ENCODE assay signal across 1 cellular context in the genomic region with DNA sequence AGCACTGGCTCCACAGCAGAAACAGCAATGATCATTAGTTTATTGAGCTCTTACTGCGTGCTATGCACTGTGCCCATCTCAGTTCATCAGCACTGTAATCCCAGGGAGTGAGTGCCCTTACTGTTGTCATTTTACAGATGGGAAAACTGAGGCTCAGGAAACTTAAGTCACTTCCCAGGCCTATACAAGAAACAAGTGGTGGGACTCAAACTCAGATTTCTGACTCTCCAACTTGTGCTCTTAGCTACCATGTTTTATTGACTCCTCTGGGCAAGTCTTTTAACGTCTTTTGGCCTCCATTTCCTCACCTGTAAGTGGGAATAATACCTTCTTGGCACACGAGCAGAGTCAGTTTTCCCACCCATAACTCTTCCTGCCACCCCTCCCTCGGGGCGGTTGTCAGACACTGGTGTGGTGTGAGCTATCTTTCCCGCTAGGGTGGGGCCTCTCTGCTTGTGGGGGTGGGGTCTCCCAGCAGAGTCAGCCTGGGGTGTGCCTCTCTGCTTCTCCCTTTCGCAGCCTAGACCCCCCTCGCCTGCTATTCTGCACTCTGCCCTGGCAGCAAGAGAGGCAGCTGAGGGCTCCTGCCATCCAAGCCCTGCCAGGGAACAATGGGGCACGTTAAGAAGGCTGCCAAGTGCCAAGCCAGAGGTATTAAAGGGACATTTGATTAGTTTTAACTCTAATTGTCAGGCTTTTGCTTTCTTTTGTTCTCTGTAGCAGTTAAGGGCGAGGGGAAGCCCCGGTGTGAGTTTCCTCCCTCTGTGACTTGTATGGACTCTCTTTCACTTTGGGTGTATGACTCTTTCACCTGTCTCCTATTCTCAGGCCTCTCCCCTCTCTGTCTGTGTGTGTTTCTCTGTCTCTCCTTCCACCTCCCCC.
TF ChIP-seq lines count a peak whose summit lies in the region.

No MANE protein-coding gene starts in this region.

TF ChIP-seq in K562, 482 proteins besides CTCF, POLR2A, EP300 and RAD21 (continued from another document and continues in another):
- TF ChIP-seq, protein P1, sequence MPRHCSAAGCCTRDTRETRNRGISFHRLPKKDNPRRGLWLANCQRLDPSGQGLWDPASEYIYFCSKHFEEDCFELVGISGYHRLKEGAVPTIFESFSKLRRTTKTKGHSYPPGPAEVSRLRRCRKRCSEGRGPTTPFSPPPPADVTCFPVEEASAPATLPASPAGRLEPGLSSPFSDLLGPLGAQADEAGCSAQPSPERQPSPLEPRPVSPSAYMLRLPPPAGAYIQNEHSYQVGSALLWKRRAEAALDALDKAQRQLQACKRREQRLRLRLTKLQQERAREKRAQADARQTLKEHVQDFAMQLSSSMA (CRISPR knock-in tag; IDR thresholded peaks at IDR 0.05), result no peak
- TF ChIP-seq HDAC2 (IDR thresholded peaks at IDR 0.05) (peak; percentile 64; the same call in 1 of the 2 replicates), ARID1B (IDR thresholded peaks at IDR 0.05) (peak; percentile 30; the same call in 1 of the 2 replicates), ZNF217 (CRISPR knock-in tag; IDR thresholded peaks at IDR 0.05) (no peak), ESRRA (IDR thresholded peaks at IDR 0.05; ENCODE audit: borderline replicate concordance, low read depth) (no peak), FOXJ2 (tag; IDR thresholded peaks at IDR 0.05) (no peak), BRD9 (IDR thresholded peaks at IDR 0.05; ENCODE audit: low read depth, partially characterized antibody) (no peak), ZNF589 (CRISPR knock-in tag; IDR thresholded peaks at IDR 0.05; ENCODE audit: low read depth) (no peak), ETV5 (CRISPR knock-in tag; IDR thresholded peaks at IDR 0.05; ENCODE audit: low read depth) (peak; percentile 16; the same call in 1 of the 2 replicates), GABPB1 (CRISPR knock-in tag; IDR thresholded peaks at IDR 0.05) (no peak), ZNF41 (CRISPR knock-in tag; conservative IDR thresholded peaks at IDR 0.05) (no peak), KDM1A (IDR thresholded peaks at IDR 0.05) (peak; percentile 54 to 77)
- TF ChIP-seq, protein P2, sequence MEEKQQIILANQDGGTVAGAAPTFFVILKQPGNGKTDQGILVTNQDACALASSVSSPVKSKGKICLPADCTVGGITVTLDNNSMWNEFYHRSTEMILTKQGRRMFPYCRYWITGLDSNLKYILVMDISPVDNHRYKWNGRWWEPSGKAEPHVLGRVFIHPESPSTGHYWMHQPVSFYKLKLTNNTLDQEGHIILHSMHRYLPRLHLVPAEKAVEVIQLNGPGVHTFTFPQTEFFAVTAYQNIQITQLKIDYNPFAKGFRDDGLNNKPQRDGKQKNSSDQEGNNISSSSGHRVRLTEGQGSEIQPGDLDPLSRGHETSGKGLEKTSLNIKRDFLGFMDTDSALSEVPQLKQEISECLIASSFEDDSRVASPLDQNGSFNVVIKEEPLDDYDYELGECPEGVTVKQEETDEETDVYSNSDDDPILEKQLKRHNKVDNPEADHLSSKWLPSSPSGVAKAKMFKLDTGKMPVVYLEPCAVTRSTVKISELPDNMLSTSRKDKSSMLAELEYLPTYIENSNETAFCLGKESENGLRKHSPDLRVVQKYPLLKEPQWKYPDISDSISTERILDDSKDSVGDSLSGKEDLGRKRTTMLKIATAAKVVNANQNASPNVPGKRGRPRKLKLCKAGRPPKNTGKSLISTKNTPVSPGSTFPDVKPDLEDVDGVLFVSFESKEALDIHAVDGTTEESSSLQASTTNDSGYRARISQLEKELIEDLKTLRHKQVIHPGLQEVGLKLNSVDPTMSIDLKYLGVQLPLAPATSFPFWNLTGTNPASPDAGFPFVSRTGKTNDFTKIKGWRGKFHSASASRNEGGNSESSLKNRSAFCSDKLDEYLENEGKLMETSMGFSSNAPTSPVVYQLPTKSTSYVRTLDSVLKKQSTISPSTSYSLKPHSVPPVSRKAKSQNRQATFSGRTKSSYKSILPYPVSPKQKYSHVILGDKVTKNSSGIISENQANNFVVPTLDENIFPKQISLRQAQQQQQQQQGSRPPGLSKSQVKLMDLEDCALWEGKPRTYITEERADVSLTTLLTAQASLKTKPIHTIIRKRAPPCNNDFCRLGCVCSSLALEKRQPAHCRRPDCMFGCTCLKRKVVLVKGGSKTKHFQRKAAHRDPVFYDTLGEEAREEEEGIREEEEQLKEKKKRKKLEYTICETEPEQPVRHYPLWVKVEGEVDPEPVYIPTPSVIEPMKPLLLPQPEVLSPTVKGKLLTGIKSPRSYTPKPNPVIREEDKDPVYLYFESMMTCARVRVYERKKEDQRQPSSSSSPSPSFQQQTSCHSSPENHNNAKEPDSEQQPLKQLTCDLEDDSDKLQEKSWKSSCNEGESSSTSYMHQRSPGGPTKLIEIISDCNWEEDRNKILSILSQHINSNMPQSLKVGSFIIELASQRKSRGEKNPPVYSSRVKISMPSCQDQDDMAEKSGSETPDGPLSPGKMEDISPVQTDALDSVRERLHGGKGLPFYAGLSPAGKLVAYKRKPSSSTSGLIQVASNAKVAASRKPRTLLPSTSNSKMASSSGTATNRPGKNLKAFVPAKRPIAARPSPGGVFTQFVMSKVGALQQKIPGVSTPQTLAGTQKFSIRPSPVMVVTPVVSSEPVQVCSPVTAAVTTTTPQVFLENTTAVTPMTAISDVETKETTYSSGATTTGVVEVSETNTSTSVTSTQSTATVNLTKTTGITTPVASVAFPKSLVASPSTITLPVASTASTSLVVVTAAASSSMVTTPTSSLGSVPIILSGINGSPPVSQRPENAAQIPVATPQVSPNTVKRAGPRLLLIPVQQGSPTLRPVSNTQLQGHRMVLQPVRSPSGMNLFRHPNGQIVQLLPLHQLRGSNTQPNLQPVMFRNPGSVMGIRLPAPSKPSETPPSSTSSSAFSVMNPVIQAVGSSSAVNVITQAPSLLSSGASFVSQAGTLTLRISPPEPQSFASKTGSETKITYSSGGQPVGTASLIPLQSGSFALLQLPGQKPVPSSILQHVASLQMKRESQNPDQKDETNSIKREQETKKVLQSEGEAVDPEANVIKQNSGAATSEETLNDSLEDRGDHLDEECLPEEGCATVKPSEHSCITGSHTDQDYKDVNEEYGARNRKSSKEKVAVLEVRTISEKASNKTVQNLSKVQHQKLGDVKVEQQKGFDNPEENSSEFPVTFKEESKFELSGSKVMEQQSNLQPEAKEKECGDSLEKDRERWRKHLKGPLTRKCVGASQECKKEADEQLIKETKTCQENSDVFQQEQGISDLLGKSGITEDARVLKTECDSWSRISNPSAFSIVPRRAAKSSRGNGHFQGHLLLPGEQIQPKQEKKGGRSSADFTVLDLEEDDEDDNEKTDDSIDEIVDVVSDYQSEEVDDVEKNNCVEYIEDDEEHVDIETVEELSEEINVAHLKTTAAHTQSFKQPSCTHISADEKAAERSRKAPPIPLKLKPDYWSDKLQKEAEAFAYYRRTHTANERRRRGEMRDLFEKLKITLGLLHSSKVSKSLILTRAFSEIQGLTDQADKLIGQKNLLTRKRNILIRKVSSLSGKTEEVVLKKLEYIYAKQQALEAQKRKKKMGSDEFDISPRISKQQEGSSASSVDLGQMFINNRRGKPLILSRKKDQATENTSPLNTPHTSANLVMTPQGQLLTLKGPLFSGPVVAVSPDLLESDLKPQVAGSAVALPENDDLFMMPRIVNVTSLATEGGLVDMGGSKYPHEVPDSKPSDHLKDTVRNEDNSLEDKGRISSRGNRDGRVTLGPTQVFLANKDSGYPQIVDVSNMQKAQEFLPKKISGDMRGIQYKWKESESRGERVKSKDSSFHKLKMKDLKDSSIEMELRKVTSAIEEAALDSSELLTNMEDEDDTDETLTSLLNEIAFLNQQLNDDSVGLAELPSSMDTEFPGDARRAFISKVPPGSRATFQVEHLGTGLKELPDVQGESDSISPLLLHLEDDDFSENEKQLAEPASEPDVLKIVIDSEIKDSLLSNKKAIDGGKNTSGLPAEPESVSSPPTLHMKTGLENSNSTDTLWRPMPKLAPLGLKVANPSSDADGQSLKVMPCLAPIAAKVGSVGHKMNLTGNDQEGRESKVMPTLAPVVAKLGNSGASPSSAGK (IDR thresholded peaks at IDR 0.05), result no peak
- TF ChIP-seq, protein P3, sequence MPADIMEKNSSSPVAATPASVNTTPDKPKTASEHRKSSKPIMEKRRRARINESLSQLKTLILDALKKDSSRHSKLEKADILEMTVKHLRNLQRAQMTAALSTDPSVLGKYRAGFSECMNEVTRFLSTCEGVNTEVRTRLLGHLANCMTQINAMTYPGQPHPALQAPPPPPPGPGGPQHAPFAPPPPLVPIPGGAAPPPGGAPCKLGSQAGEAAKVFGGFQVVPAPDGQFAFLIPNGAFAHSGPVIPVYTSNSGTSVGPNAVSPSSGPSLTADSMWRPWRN (IDR thresholded peaks at IDR 0.05; ENCODE audit: low read depth), result no peak
- TF ChIP-seq, protein P4, sequence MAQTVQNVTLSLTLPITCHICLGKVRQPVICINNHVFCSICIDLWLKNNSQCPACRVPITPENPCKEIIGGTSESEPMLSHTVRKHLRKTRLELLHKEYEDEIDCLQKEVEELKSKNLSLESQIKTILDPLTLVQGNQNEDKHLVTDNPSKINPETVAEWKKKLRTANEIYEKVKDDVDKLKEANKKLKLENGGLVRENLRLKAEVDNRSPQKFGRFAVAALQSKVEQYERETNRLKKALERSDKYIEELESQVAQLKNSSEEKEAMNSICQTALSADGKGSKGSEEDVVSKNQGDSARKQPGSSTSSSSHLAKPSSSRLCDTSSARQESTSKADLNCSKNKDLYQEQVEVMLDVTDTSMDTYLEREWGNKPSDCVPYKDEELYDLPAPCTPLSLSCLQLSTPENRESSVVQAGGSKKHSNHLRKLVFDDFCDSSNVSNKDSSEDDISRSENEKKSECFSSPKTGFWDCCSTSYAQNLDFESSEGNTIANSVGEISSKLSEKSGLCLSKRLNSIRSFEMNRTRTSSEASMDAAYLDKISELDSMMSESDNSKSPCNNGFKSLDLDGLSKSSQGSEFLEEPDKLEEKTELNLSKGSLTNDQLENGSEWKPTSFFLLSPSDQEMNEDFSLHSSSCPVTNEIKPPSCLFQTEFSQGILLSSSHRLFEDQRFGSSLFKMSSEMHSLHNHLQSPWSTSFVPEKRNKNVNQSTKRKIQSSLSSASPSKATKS (CRISPR knock-in tag; IDR thresholded peaks at IDR 0.05), result no peak
- TF ChIP-seq, protein P5, sequence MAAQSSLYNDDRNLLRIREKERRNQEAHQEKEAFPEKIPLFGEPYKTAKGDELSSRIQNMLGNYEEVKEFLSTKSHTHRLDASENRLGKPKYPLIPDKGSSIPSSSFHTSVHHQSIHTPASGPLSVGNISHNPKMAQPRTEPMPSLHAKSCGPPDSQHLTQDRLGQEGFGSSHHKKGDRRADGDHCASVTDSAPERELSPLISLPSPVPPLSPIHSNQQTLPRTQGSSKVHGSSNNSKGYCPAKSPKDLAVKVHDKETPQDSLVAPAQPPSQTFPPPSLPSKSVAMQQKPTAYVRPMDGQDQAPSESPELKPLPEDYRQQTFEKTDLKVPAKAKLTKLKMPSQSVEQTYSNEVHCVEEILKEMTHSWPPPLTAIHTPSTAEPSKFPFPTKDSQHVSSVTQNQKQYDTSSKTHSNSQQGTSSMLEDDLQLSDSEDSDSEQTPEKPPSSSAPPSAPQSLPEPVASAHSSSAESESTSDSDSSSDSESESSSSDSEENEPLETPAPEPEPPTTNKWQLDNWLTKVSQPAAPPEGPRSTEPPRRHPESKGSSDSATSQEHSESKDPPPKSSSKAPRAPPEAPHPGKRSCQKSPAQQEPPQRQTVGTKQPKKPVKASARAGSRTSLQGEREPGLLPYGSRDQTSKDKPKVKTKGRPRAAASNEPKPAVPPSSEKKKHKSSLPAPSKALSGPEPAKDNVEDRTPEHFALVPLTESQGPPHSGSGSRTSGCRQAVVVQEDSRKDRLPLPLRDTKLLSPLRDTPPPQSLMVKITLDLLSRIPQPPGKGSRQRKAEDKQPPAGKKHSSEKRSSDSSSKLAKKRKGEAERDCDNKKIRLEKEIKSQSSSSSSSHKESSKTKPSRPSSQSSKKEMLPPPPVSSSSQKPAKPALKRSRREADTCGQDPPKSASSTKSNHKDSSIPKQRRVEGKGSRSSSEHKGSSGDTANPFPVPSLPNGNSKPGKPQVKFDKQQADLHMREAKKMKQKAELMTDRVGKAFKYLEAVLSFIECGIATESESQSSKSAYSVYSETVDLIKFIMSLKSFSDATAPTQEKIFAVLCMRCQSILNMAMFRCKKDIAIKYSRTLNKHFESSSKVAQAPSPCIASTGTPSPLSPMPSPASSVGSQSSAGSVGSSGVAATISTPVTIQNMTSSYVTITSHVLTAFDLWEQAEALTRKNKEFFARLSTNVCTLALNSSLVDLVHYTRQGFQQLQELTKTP (IDR thresholded peaks at IDR 0.05; ENCODE audit: low read depth in 1 of 2, partially characterized antibody in 2 of 2), result no peak
- TF ChIP-seq, protein P6, sequence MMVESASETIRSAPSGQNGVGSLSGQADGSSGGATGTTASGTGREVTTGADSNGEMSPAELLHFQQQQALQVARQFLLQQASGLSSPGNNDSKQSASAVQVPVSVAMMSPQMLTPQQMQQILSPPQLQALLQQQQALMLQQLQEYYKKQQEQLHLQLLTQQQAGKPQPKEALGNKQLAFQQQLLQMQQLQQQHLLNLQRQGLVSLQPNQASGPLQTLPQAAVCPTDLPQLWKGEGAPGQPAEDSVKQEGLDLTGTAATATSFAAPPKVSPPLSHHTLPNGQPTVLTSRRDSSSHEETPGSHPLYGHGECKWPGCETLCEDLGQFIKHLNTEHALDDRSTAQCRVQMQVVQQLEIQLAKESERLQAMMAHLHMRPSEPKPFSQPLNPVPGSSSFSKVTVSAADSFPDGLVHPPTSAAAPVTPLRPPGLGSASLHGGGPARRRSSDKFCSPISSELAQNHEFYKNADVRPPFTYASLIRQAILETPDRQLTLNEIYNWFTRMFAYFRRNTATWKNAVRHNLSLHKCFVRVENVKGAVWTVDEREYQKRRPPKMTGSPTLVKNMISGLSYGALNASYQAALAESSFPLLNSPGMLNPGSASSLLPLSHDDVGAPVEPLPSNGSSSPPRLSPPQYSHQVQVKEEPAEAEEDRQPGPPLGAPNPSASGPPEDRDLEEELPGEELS (CRISPR knock-in tag; IDR thresholded peaks at IDR 0.05; ENCODE audit: borderline replicate concordance), result no peak
- TF ChIP-seq, protein P7, sequence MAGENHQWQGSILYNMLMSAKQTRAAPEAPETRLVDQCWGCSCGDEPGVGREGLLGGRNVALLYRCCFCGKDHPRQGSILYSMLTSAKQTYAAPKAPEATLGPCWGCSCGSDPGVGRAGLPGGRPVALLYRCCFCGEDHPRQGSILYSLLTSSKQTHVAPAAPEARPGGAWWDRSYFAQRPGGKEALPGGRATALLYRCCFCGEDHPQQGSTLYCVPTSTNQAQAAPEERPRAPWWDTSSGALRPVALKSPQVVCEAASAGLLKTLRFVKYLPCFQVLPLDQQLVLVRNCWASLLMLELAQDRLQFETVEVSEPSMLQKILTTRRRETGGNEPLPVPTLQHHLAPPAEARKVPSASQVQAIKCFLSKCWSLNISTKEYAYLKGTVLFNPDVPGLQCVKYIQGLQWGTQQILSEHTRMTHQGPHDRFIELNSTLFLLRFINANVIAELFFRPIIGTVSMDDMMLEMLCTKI (IDR thresholded peaks at IDR 0.05; ENCODE audit: partially characterized antibody), result no peak
- TF ChIP-seq, protein P8, sequence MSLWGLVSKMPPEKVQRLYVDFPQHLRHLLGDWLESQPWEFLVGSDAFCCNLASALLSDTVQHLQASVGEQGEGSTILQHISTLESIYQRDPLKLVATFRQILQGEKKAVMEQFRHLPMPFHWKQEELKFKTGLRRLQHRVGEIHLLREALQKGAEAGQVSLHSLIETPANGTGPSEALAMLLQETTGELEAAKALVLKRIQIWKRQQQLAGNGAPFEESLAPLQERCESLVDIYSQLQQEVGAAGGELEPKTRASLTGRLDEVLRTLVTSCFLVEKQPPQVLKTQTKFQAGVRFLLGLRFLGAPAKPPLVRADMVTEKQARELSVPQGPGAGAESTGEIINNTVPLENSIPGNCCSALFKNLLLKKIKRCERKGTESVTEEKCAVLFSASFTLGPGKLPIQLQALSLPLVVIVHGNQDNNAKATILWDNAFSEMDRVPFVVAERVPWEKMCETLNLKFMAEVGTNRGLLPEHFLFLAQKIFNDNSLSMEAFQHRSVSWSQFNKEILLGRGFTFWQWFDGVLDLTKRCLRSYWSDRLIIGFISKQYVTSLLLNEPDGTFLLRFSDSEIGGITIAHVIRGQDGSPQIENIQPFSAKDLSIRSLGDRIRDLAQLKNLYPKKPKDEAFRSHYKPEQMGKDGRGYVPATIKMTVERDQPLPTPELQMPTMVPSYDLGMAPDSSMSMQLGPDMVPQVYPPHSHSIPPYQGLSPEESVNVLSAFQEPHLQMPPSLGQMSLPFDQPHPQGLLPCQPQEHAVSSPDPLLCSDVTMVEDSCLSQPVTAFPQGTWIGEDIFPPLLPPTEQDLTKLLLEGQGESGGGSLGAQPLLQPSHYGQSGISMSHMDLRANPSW (CRISPR knock-in tag; IDR thresholded peaks at IDR 0.05), result no peak
